1 cellular context compared by ENCODE assay signal in the genomic region with DNA sequence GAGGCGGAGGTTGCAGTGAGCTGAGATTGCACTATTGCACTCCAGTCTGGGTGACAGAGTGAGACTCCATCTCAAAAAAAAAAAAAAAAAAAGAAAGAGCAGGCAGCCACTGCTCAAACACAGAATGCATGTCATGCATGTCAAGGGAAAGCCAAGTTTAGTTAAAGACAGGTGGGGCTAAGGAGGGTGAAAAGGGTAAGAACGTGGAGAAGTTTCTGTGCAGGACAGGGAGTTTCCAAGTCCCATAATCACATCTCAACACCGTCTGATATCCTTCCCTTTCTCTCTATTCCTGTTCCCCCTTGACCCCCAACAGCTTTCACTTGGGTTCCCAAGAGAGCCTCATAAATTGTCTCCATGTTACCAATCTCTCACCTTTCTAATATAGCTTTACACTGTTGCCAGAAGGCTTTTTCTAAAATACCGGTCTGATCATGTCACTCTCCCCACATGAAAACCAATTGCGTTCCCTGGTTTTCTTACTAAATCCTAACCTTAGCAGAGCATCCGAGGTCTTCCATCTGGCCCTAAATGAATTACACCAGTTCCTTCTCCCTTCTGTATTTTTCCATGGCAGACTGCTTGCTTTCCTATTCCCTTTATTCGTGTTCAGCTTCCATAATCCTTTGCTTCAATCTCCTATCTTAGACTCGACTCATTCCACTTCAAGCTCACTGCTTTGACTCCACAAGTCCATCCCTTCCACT.
TF ChIP-seq lines count a peak whose summit lies in the region.

No MANE protein-coding gene starts in this region.

TF ChIP-seq in HCT116, 20 proteins besides CTCF, POLR2A, EP300 and RAD21 (continued from another document):
- TF ChIP-seq, protein P1, sequence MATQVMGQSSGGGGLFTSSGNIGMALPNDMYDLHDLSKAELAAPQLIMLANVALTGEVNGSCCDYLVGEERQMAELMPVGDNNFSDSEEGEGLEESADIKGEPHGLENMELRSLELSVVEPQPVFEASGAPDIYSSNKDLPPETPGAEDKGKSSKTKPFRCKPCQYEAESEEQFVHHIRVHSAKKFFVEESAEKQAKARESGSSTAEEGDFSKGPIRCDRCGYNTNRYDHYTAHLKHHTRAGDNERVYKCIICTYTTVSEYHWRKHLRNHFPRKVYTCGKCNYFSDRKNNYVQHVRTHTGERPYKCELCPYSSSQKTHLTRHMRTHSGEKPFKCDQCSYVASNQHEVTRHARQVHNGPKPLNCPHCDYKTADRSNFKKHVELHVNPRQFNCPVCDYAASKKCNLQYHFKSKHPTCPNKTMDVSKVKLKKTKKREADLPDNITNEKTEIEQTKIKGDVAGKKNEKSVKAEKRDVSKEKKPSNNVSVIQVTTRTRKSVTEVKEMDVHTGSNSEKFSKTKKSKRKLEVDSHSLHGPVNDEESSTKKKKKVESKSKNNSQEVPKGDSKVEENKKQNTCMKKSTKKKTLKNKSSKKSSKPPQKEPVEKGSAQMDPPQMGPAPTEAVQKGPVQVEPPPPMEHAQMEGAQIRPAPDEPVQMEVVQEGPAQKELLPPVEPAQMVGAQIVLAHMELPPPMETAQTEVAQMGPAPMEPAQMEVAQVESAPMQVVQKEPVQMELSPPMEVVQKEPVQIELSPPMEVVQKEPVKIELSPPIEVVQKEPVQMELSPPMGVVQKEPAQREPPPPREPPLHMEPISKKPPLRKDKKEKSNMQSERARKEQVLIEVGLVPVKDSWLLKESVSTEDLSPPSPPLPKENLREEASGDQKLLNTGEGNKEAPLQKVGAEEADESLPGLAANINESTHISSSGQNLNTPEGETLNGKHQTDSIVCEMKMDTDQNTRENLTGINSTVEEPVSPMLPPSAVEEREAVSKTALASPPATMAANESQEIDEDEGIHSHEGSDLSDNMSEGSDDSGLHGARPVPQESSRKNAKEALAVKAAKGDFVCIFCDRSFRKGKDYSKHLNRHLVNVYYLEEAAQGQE (IDR thresholded peaks at IDR 0.05; ENCODE audit: low read depth) = no peak
- TF ChIP-seq YY1 (IDR thresholded peaks at IDR 0.05; ENCODE audit: extremely low read depth, insufficient replicate concordance, low read depth, low read length) (no peak), SP1 (IDR thresholded peaks at IDR 0.05; ENCODE audit: low read depth) (no peak), SIN3A (IDR thresholded peaks at IDR 0.05; ENCODE audit: low read depth) (no peak), CBX3 (IDR thresholded peaks at IDR 0.05; ENCODE audit: low read depth) (no peak), CEBPB (IDR thresholded peaks at IDR 0.05; ENCODE audit: low read depth) (no peak), ZNF274 (IDR thresholded peaks at IDR 0.05; ENCODE audit: low read depth, low read length) (no peak), EZH2 (IDR thresholded peaks at IDR 0.05) (no peak), EZH2phosphoT487 (IDR thresholded peaks at IDR 0.05; ENCODE audit: borderline replicate concordance) (no peak), SRF (IDR thresholded peaks at IDR 0.05; ENCODE audit: low read depth) (no peak)
- TF ChIP-seq, protein P2, sequence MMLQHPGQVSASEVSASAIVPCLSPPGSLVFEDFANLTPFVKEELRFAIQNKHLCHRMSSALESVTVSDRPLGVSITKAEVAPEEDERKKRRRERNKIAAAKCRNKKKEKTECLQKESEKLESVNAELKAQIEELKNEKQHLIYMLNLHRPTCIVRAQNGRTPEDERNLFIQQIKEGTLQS (IDR thresholded peaks at IDR 0.05) = no peak
- TF ChIP-seq, protein P3, sequence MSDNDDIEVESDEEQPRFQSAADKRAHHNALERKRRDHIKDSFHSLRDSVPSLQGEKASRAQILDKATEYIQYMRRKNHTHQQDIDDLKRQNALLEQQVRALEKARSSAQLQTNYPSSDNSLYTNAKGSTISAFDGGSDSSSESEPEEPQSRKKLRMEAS (IDR thresholded peaks at IDR 0.05) = no peak
